In the genomic region with DNA sequence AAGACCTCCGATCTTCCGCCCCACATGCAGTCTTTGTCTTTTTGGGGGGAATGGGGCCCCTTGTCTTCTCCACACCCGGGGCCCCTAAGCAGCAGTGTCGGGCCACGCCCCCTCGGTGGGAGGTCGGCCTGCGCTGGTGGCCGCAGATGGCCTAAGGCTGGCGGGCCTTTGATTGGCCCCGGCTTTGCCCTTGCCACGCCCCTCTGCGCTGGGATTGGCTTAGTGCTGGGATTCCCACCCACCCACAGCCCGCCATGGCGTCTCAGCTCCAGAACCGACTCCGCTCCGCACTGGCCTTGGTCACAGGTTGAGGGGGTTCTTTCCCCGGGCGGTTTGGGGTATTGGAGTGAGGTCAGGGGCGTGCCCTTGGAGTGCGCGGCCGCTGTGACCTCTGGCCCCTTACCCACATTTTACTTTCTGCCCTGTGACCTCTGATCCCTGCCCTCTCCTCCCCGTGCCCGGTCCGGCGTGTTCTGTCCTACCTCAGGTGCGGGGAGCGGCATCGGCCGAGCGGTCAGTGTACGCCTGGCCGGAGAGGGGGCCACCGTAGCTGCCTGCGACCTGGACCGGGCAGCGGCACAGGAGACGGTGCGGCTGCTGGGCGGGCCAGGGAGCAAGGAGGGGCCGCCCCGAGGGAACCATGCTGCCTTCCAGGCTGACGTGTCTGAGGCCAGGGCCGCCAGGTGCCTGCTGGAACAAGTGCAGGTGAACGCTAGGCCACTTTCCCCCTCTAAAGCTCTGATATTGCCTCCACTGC, we compare ENCODE assay signal across 1 cellular context.
TF ChIP-seq lines count a peak whose summit lies in the region.

TSS of gene HSD17B8 (plus strand) at position 241 of the 757 bp plus-strand sequence. CDS start at position 255, 14 bp downstream.

TF ChIP-seq in HepG2, 621 proteins besides CTCF, POLR2A, EP300 and RAD21 (continued from another document and continues in another):
- peak; percentile 48 for TF ChIP-seq ZNF407 (CRISPR knock-in tag; IDR thresholded peaks at IDR 0.05; ENCODE audit: not compliant biosample characterization)
- TF ChIP-seq, protein P1, sequence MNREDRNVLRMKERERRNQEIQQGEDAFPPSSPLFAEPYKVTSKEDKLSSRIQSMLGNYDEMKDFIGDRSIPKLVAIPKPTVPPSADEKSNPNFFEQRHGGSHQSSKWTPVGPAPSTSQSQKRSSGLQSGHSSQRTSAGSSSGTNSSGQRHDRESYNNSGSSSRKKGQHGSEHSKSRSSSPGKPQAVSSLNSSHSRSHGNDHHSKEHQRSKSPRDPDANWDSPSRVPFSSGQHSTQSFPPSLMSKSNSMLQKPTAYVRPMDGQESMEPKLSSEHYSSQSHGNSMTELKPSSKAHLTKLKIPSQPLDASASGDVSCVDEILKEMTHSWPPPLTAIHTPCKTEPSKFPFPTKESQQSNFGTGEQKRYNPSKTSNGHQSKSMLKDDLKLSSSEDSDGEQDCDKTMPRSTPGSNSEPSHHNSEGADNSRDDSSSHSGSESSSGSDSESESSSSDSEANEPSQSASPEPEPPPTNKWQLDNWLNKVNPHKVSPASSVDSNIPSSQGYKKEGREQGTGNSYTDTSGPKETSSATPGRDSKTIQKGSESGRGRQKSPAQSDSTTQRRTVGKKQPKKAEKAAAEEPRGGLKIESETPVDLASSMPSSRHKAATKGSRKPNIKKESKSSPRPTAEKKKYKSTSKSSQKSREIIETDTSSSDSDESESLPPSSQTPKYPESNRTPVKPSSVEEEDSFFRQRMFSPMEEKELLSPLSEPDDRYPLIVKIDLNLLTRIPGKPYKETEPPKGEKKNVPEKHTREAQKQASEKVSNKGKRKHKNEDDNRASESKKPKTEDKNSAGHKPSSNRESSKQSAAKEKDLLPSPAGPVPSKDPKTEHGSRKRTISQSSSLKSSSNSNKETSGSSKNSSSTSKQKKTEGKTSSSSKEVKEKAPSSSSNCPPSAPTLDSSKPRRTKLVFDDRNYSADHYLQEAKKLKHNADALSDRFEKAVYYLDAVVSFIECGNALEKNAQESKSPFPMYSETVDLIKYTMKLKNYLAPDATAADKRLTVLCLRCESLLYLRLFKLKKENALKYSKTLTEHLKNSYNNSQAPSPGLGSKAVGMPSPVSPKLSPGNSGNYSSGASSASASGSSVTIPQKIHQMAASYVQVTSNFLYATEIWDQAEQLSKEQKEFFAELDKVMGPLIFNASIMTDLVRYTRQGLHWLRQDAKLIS (CRISPR knock-in tag; IDR thresholded peaks at IDR 0.05): peak; percentile 66; the same call in 1 of the 2 replicates
- TF ChIP-seq FLYWCH1 (CRISPR knock-in tag; IDR thresholded peaks at IDR 0.05): no peak
- TF ChIP-seq ZNF646 (CRISPR knock-in tag; IDR thresholded peaks at IDR 0.05): no peak
- TF ChIP-seq ZFP82 (CRISPR knock-in tag; IDR thresholded peaks at IDR 0.05; ENCODE audit: borderline replicate concordance): no peak
- peak; percentile 79; the same call in 1 of the 2 replicates for TF ChIP-seq SNAPC2 (CRISPR knock-in tag; IDR thresholded peaks at IDR 0.05)
- TF ChIP-seq ZNF678 (CRISPR knock-in tag; IDR thresholded peaks at IDR 0.05): peak; percentile 79; the same call in 1 of the 2 replicates
- TF ChIP-seq, protein P2, sequence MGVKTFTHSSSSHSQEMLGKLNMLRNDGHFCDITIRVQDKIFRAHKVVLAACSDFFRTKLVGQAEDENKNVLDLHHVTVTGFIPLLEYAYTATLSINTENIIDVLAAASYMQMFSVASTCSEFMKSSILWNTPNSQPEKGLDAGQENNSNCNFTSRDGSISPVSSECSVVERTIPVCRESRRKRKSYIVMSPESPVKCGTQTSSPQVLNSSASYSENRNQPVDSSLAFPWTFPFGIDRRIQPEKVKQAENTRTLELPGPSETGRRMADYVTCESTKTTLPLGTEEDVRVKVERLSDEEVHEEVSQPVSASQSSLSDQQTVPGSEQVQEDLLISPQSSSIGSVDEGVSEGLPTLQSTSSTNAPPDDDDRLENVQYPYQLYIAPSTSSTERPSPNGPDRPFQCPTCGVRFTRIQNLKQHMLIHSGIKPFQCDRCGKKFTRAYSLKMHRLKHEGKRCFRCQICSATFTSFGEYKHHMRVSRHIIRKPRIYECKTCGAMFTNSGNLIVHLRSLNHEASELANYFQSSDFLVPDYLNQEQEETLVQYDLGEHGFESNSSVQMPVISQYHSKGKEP (CRISPR knock-in tag; IDR thresholded peaks at IDR 0.05): no peak
- TF ChIP-seq KDM6A (CRISPR knock-in tag; IDR thresholded peaks at IDR 0.05; ENCODE audit: low read depth): no peak
- TF ChIP-seq, protein P3, sequence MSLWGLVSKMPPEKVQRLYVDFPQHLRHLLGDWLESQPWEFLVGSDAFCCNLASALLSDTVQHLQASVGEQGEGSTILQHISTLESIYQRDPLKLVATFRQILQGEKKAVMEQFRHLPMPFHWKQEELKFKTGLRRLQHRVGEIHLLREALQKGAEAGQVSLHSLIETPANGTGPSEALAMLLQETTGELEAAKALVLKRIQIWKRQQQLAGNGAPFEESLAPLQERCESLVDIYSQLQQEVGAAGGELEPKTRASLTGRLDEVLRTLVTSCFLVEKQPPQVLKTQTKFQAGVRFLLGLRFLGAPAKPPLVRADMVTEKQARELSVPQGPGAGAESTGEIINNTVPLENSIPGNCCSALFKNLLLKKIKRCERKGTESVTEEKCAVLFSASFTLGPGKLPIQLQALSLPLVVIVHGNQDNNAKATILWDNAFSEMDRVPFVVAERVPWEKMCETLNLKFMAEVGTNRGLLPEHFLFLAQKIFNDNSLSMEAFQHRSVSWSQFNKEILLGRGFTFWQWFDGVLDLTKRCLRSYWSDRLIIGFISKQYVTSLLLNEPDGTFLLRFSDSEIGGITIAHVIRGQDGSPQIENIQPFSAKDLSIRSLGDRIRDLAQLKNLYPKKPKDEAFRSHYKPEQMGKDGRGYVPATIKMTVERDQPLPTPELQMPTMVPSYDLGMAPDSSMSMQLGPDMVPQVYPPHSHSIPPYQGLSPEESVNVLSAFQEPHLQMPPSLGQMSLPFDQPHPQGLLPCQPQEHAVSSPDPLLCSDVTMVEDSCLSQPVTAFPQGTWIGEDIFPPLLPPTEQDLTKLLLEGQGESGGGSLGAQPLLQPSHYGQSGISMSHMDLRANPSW (CRISPR knock-in tag; IDR thresholded peaks at IDR 0.05; ENCODE audit: borderline replicate concordance): no peak; the same call in 1 of the 2 replicates
- TF ChIP-seq IKZF5 (CRISPR knock-in tag; IDR thresholded peaks at IDR 0.05): peak; percentile 41; the same call in 1 of the 2 replicates
- no peak; the same call in 1 of the 2 replicates for TF ChIP-seq NCOR1 (IDR thresholded peaks at IDR 0.05; ENCODE audit: borderline replicate concordance, low read length)
- TF ChIP-seq YY1 (IDR thresholded peaks at IDR 0.05; ENCODE audit: insufficient read depth, insufficient replicate concordance, low read depth, low read length): peak; percentile 90
- peak; percentile 86 for TF ChIP-seq SP2 (CRISPR knock-in tag; IDR thresholded peaks at IDR 0.05)
- TF ChIP-seq, protein P4, sequence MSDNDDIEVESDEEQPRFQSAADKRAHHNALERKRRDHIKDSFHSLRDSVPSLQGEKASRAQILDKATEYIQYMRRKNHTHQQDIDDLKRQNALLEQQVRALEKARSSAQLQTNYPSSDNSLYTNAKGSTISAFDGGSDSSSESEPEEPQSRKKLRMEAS (IDR thresholded peaks at IDR 0.05): no peak
- no peak for TF ChIP-seq CCDC6 (CRISPR knock-in tag; IDR thresholded peaks at IDR 0.05)
- TF ChIP-seq PRMT3 (CRISPR knock-in tag; IDR thresholded peaks at IDR 0.05; ENCODE audit: borderline replicate concordance, low read depth): no peak
